In the genomic region with DNA sequence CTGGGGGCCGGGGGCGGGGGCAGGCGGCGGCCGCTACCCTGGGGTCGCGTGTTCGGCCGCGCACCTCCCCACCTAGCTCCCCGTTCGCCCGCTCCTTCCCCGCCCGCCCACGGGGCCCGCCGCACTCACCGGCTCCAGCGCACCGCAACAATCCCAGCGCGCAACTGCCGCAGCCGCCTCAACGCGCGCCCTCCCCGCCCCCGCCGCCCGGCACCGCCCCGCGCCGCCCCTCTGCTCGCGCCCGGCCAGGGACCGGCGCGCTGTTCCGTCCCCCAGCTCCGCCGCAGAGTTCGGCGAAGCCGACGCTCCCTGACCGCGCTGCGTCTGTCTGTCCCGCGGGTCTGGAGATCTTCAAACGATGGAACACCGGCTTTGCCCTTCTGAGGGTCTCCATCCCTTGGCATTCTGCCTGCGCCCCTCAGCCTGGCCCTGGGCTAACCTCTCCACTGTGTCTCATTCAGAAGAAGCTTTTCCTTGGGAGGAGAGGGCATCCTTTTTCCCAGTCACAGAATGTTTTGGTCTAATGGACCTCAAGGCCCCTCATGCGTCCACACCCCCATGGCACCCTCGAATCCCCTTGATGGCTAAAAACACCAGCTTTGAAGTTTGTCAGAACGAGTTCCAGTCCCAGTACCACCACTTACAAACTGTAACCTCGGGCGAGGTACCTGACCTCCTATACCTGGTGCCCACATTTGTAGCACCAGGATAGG, we compare ENCODE assay signal across 8 cellular contexts. TPM values are rescaled to one million over a fixed set of nuclear protein-coding genes. Genes with fewer than 3 reads are reported as not detected.
DNase-seq lines count a peak whose midpoint lies in the region; ATAC-seq and TF ChIP-seq lines count a peak whose summit lies in the region.

A gene (minus strand): TSS at position 166 of the 713 bp plus-strand sequence. CDS start 18,314 bp downstream, outside the sequence.

- WGBS in lung, 2 donors = 4 to 14% methylated on average over 23 to 62 of the region's 62 CpGs

- peak; percentile 45 for ATAC-seq in GM18873 (IDR thresholded peaks at IDR 0.05; ENCODE audit: low FRiP score, unreplicated experiment)
- ATAC-seq in HG03135 (IDR thresholded peaks at IDR 0.05; ENCODE audit: unreplicated experiment) = peak; percentile 58
- peak; percentile 92 for ATAC-seq in activated CD8-positive, alpha-beta T cell treated with anti-CD3 and anti-CD28 coated beads, Interleukin-2, amount 10 ng/mL, durations not matched to agents 7 days and 5 days
- ATAC-seq in lung (ENCODE audit: insufficient read depth, low FRiP score) = peak; percentile 96

- TF ChIP-seq CTCF in lung (IDR thresholded peaks at IDR 0.05; ENCODE audit: control extremely low read depth, extremely low read depth) = no peak

- H3K27ac Mint-ChIP-seq in activated CD8-positive, alpha-beta T cell treated with anti-CD3 and anti-CD28 coated beads, Interleukin-2, amount 10 ng/mL, durations not matched to agents 7 days and 5 days = peak within 1 kb of the TSS; percentile 98

- CTCF ChIA-PET in activated CD8-positive, alpha-beta T cell treated with anti-CD3 and anti-CD28 coated beads, Interleukin-2, amount 10 ng/mL, durations not matched to agents 7 days and 5 days (lab: Charles Lee) = interaction anchor here (0.6 to 2.0 kb wide), 6 partner anchors 51 to 276 kb away, joined by 3 to 10 read pairs (median 4); a partner anchor contains a TSS

- H3K27me3 Mint-ChIP-seq in activated CD8-positive, alpha-beta T cell treated with anti-CD3 and anti-CD28 coated beads, Interleukin-2, amount 10 ng/mL, durations not matched to agents 7 days and 5 days (ENCODE audit: low read depth) = no peaks in the 10 kb centered on the region

- H3K4me3 Mint-ChIP-seq in activated CD8-positive, alpha-beta T cell treated with anti-CD3 and anti-CD28 coated beads, Interleukin-2, amount 10 ng/mL, durations not matched to agents 7 days and 5 days = peak within 1 kb of the TSS; percentile 98

- H3K4me1 ChIP-seq in lung (ENCODE audit: control insufficient read depth in 2 of 2, insufficient read depth in 2 of 2, low read length in 2 of 2) = peaks cover 8 to 26% of the 10 kb centered on the region in 2 donors

- peaks cover 18% of the 10 kb centered on the region for H3K36me3 Mint-ChIP-seq in activated CD8-positive, alpha-beta T cell treated with anti-CD3 and anti-CD28 coated beads, Interleukin-2, amount 10 ng/mL, durations not matched to agents 7 days and 5 days (ENCODE audit: low read depth)

- H3K36me3 ChIP-seq in lung (ENCODE audit: control insufficient read depth in 2 of 2, insufficient read depth in 2 of 2, low read length in 2 of 2) = peaks cover 0 to 2% of the 10 kb centered on the region in 2 donors

- no peaks in the 10 kb centered on the region for H3K9me3 ChIP-seq in lung (ENCODE audit: control insufficient read depth in 2 of 2, insufficient read depth in 1 of 2, low read length in 1 of 2)

- DNase-seq in AG08396 (ENCODE audit: low spot score) (peak; percentile 90), NCI-H748 (lab: John Stamatoyannopoulos, UW; ENCODE audit: unreplicated experiment) (peak; percentile 74), lung (ENCODE audit: low spot score) (peak; percentile 83)
- peak; percentile 82 for DNase-seq in activated CD8-positive, alpha-beta T cell treated with anti-CD3 and anti-CD28 coated beads, Interleukin-2, amount 10 ng/mL, durations not matched to agents 7 days and 5 days
- peak; percentile 55 for DNase-seq in effector CD4-positive, alpha-beta T cell
- DNase-seq in stimulated activated CD4-positive, alpha-beta T cell treated with anti-CD3 and anti-CD28 coated beads, TNF-alpha, amount 100 ng/mL, for 24 hours (ENCODE audit: low read depth in 3 of 3) = peak; percentile 61 to 82 (median 67)

- no peaks in the 10 kb centered on the region for H3K9me3 Mint-ChIP-seq in activated CD8-positive, alpha-beta T cell treated with anti-CD3 and anti-CD28 coated beads, Interleukin-2, amount 10 ng/mL, durations not matched to agents 7 days and 5 days (ENCODE audit: insufficient read depth)

- peaks cover 48% of the 10 kb centered on the region for H3K4me1 Mint-ChIP-seq in activated CD8-positive, alpha-beta T cell treated with anti-CD3 and anti-CD28 coated beads, Interleukin-2, amount 10 ng/mL, durations not matched to agents 7 days and 5 days (ENCODE audit: low read depth)

- H3K27ac ChIP-seq in lung (ENCODE audit: low read depth in 1 of 2, low read length in 1 of 2) = peak within 1 kb of the TSS; percentile 98 to 99

- H3K27me3 ChIP-seq in lung (ENCODE audit: control insufficient read depth, insufficient read depth) = no peaks in the 10 kb centered on the region

- H3K4me3 ChIP-seq in lung = peak within 1 kb of the TSS; percentile 99

- POLR2A ChIA-PET in activated CD8-positive, alpha-beta T cell treated with anti-CD3 and anti-CD28 coated beads, Interleukin-2, amount 10 ng/mL, durations not matched to agents 7 days and 5 days (lab: Charles Lee) = interaction anchor here (0.7 to 2.4 kb wide), 12 partner anchors 8 to 275 kb away, joined by 3 to 11 read pairs (median 6); a partner anchor contains a TSS

RNA-seq across cellular contexts. Expression of the gene that starts here (rescaled TPM):
- 10 to 100 TPM; 60.8 to 62.0 TPM for total RNA-seq in activated CD8-positive, alpha-beta T cell treated with anti-CD3 and anti-CD28 coated beads, Interleukin-2, amount 10 ng/mL, durations not matched to agents 7 days and 5 days
- total RNA-seq in lung = 100 to 1,000 TPM in 1 of 2 donors, 10 to 100 TPM in 1; 73.3 to 178 TPM
- 10 to 100 TPM; 32.1 to 55.7 TPM for polyA plus RNA-seq in lung

Comparison
In these comparisons a context has a peak if more than half of its experiments do, and no peak if none do; other contexts are left out.
1. Peak in every context shown above with its lines: DNase-seq, ATAC-seq, H3K4me3 ChIP-seq and H3K27ac ChIP-seq.
2. ATAC-seq: peak in every context shown above with its lines; median percentile 96 in lung; 92 in activated CD8-positive, alpha-beta T cell treated with anti-CD3 and anti-CD28 coated beads, Interleukin-2, amount 10 ng/mL, durations not matched to agents 7 days and 5 days; 58 in HG03135; 45 in GM18873.